18 cellular contexts compared by ENCODE assay signal in the genomic region with DNA sequence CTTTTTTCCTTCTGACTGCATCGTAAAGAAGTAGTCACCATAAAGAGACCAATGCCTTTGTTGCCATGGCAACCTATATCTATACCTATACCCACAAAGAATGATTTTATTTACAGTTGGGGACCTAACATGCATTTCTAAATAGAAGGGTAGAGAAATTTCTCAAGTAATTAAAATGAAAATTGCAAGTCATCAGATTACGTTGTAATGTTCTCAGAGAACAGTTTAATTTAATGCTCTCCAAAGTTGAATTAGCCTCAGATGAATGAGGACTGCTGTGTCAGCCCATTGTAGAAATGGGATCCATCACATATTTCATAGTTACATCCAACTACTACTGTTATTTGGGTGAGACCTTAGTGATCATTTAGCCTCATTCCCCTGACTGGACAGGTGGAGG.
"Had no signal": no experiment of that assay in that cellular context is flagged by ENCODE, and none has a peak within 500 bp of the region (broad histone marks: within the 10 kb centered on the region; RNA-seq: fewer than 3 reads in every experiment).

No MANE protein-coding gene starts in this region.

- ATAC-seq: left colon; naive thymus-derived CD4-positive, alpha-beta T cell; upper lobe of right lung had no signal

- H3K79me2 ChIP-seq: hepatocyte had no signal

- H3K27me3 ChIP-seq: hepatocyte, neutrophil, right atrium auricular region, upper lobe of right lung, vagina had no signal

- H3K27ac Mint-ChIP-seq: dendritic cell treated with granulocyte-macrophage colony-stimulating factor and Interleukin-4, amounts not matched to agents 40 ng/mL and 50 ng/mL, for 4 days; nephron progenitor cell had no signal

- H3K4me1 Mint-ChIP-seq: naive thymus-derived CD4-positive, alpha-beta T cell; nephron progenitor cell had no signal

- H3K9me3 ChIP-seq: neutrophil, right atrium auricular region, upper lobe of right lung, vagina had no signal

- H3K4me3 ChIP-seq: hepatocyte, right atrium auricular region, smooth muscle cell, upper lobe of right lung, vagina had no signal

- H3K27ac ChIP-seq: hepatocyte, neutrophil, right atrium auricular region, upper lobe of right lung, vagina had no signal

- H3K27me3 Mint-ChIP-seq: dendritic cell treated with granulocyte-macrophage colony-stimulating factor and Interleukin-4, amounts not matched to agents 40 ng/mL and 50 ng/mL, for 4 days; naive thymus-derived CD4-positive, alpha-beta T cell had no signal

- H3K36me3 ChIP-seq: right atrium auricular region had no signal

- H3K4me1 ChIP-seq: right atrium auricular region, upper lobe of right lung, vagina had no signal

- H2AFZ ChIP-seq: hepatocyte had no signal

- DNase-seq: foreskin melanocyte; head of caudate nucleus; kidney; left colon; mesendoderm; naive thymus-derived CD4-positive, alpha-beta T cell; nephron progenitor cell; posterior cingulate gyrus; stimulated activated CD4-positive, alpha-beta T cell treated with anti-CD3 and anti-CD28 coated beads, Interleukin-2, amount 100 ng/mL, for 48 hours; stimulated activated naive CD4-positive, alpha-beta T cell treated with Interleukin-2 at 50 U/mL for 16 hours; upper lobe of right lung had no signal

- FAIRE-seq: colon, kidney had no signal

- H3K9me3 Mint-ChIP-seq: dendritic cell treated with granulocyte-macrophage colony-stimulating factor and Interleukin-4, amounts not matched to agents 40 ng/mL and 50 ng/mL, for 4 days; naive thymus-derived CD4-positive, alpha-beta T cell; nephron progenitor cell had no signal

- H3K4me3 Mint-ChIP-seq: dendritic cell treated with granulocyte-macrophage colony-stimulating factor and Interleukin-4, amounts not matched to agents 40 ng/mL and 50 ng/mL, for 4 days; naive thymus-derived CD4-positive, alpha-beta T cell; nephron progenitor cell had no signal

- H3K4me2 ChIP-seq: hepatocyte, smooth muscle cell had no signal
